ENCODE assay signal across 17 cellular contexts in genomic region chr1:32111040-32111628, GRCh38. TPM values are rescaled to one million over a fixed set of nuclear protein-coding genes. Genes with fewer than 3 reads are reported as not detected.
A peak's percentile ranks its signal among the peaks of the same experiment; 100 is the strongest.
DNase-seq lines count a peak whose midpoint lies in the region; ATAC-seq and TF ChIP-seq lines count a peak whose summit lies in the region.
"Had no signal": no experiment of that assay in that cellular context is flagged by ENCODE, and none has a peak within 500 bp of the region (broad histone marks: within the 10 kb centered on the region; RNA-seq: fewer than 3 reads in every experiment).

No MANE protein-coding gene starts in this region.

- in situ Hi-C loops in GM13977 (cut with MboI; ENCODE audit: low pct_unique_long_range_greater_than_20kb, low sequenced_read_pairs, unreplicated experiment) = no loop called here
- in situ Hi-C loops in transverse colon (cut with MboI; ENCODE audit: low pct_ligation_motif_present in 1 of 4, low pct_unique_long_range_greater_than_20kb in 1 of 4, low sequenced_read_pairs in 3 of 4) = no loop called here

- H3K27ac Mint-ChIP-seq in activated CD4-positive, alpha-beta T cell treated with anti-CD3 and anti-CD28 coated beads, Interleukin-2, amount 10 ng/mL, durations not matched to agents 7 days and 5 days = peak overlapping the region; percentile 26
- peak overlapping the region; percentile 41 for H3K27ac Mint-ChIP-seq in activated naive CD8-positive, alpha-beta T cell treated with anti-CD3 and anti-CD28 coated beads, Interleukin-2, amount 50 U/mL, for 24 hours
- H3K27ac Mint-ChIP-seq in nephron = peak overlapping the region in 2 of 3 experiments; percentile 34 to 70
- H3K27ac Mint-ChIP-seq in HFFc6 = no peak overlapping the region

- H3K4me3 ChIP-seq in transverse colon = no peak overlapping the region
- H3K4me3 ChIP-seq: A549 had no signal

- peaks cover 53% of the 10 kb centered on the region for H3K4me1 Mint-ChIP-seq in activated CD4-positive, alpha-beta T cell treated with anti-CD3 and anti-CD28 coated beads, Interleukin-2, amount 10 ng/mL, durations not matched to agents 7 days and 5 days
- H3K4me1 Mint-ChIP-seq in activated naive CD8-positive, alpha-beta T cell treated with anti-CD3 and anti-CD28 coated beads, Interleukin-2, amount 50 U/mL, for 24 hours = peaks cover 67% of the 10 kb centered on the region
- H3K4me1 Mint-ChIP-seq in nephron (peaks cover 27% of the 10 kb centered on the region), HFFc6 (ENCODE audit: low read depth) (peaks cover 39% of the 10 kb centered on the region)

- H3K4me1 ChIP-seq in transverse colon = peaks cover 21 to 60% (median 33%) of the 10 kb centered on the region in 4 donors

- no peak for DNase-seq in activated CD4-positive, alpha-beta T cell treated with anti-CD3 and anti-CD28 coated beads, Interleukin-2, amount 10 ng/mL, durations not matched to agents 7 days and 5 days
- no peak for DNase-seq in activated CD4-positive, alpha-beta T cell treated with anti-CD3 and anti-CD28 coated beads, Interleukin-2, amount 50 U/mL, for 4 hours
- peak; percentile 22 for DNase-seq in GM13977 (ENCODE audit: low spot score)
- DNase-seq in activated naive CD8-positive, alpha-beta T cell treated with anti-CD3 and anti-CD28 coated beads, Interleukin-2, amount 50 U/mL, for 24 hours = no peak
- DNase-seq in transverse colon = no peak
- no peak for DNase-seq in HFFc6
- DNase-seq in anterior cingulate cortex (lab: John Stamatoyannopoulos, UW) = no peak
- DNase-seq: activated CD4-positive, CD25-positive, alpha-beta regulatory T cell; COR-L47; GDM1; left ventricle myocardium superior; NCI-H187; NCI-H510A treated with DMSO at 0.1 percent for 48 hours; stimulated activated CD4-positive, alpha-beta T cell treated with anti-CD3 and anti-CD28 coated beads, Interleukin-15, amount 100 ng/mL, for 24 hours had no signal

- no peak for TF ChIP-seq POLR2A in transverse colon (IDR thresholded peaks at IDR 0.05)

- no peak for ATAC-seq in activated naive CD8-positive, alpha-beta T cell treated with anti-CD3 and anti-CD28 coated beads, Interleukin-2, amount 50 U/mL, for 24 hours
- ATAC-seq: A549, Panc1 had no signal

- no peaks in the 10 kb centered on the region for H3K27me3 ChIP-seq in transverse colon

- no peaks in the 10 kb centered on the region for H3K36me3 ChIP-seq in transverse colon

- CTCF ChIA-PET in activated CD4-positive, alpha-beta T cell treated with anti-CD3 and anti-CD28 coated beads, Interleukin-2, amount 10 ng/mL, durations not matched to agents 7 days and 5 days (lab: Charles Lee) = interaction anchor here (0.5 to 1.4 kb wide), 5 partner anchors 8 to 63 kb away, joined by 3 to 4 read pairs (median 3); no protein-coding TSS in a partner anchor

- H3K4me3 Mint-ChIP-seq in activated CD4-positive, alpha-beta T cell treated with anti-CD3 and anti-CD28 coated beads, Interleukin-2, amount 10 ng/mL, durations not matched to agents 7 days and 5 days = peak overlapping the region; percentile 1
- peak overlapping the region; percentile 10 for H3K4me3 Mint-ChIP-seq in activated naive CD8-positive, alpha-beta T cell treated with anti-CD3 and anti-CD28 coated beads, Interleukin-2, amount 50 U/mL, for 24 hours
- peak overlapping the region; percentile 55 to 99 (median 60) for H3K4me3 Mint-ChIP-seq in nephron
- H3K4me3 Mint-ChIP-seq in HFFc6 = no peak overlapping the region

- no peak overlapping the region for H3K27ac ChIP-seq in transverse colon
- H3K27ac ChIP-seq: A549 had no signal

- intact Hi-C loops in transverse colon (cut with DNase I; ENCODE audit: low total_unique reads) = no loop called here

- H3K27me3 Mint-ChIP-seq in activated CD4-positive, alpha-beta T cell treated with anti-CD3 and anti-CD28 coated beads, Interleukin-2, amount 10 ng/mL, durations not matched to agents 7 days and 5 days = no peaks in the 10 kb centered on the region
- no peaks in the 10 kb centered on the region for H3K27me3 Mint-ChIP-seq in activated naive CD8-positive, alpha-beta T cell treated with anti-CD3 and anti-CD28 coated beads, Interleukin-2, amount 50 U/mL, for 24 hours
- H3K27me3 Mint-ChIP-seq in nephron (ENCODE audit: low read depth) (no peaks in the 10 kb centered on the region), HFFc6 (ENCODE audit: insufficient read depth) (peaks cover 1% of the 10 kb centered on the region)

- POLR2A ChIA-PET in activated CD4-positive, alpha-beta T cell treated with anti-CD3 and anti-CD28 coated beads, Interleukin-2, amount 10 ng/mL, durations not matched to agents 7 days and 5 days (lab: Charles Lee) = interaction anchor here (0.5 to 0.7 kb wide), 3 partner anchors 38 to 286 kb away, joined by 3 read pairs; partner anchors contain the start of gene TMEM39B

- H3K9me3 ChIP-seq in transverse colon = no peaks in the 10 kb centered on the region
- H3K9me3 ChIP-seq: A549 had no signal

- 69 to 89% methylated on average over 2 of the region's 2 CpGs for WGBS in transverse colon (ENCODE audit: low coverage in 1 of 2), 2 donors

- H3K36me3 Mint-ChIP-seq in activated CD4-positive, alpha-beta T cell treated with anti-CD3 and anti-CD28 coated beads, Interleukin-2, amount 10 ng/mL, durations not matched to agents 7 days and 5 days (ENCODE audit: low read depth) = peaks cover 12% of the 10 kb centered on the region
- H3K36me3 Mint-ChIP-seq in activated naive CD8-positive, alpha-beta T cell treated with anti-CD3 and anti-CD28 coated beads, Interleukin-2, amount 50 U/mL, for 24 hours (ENCODE audit: low read depth) = peaks cover 21% of the 10 kb centered on the region
- peaks cover 11% of the 10 kb centered on the region for H3K36me3 Mint-ChIP-seq in nephron (ENCODE audit: low read depth)
- H3K36me3 Mint-ChIP-seq in HFFc6 (ENCODE audit: low read depth) = peaks cover 16% of the 10 kb centered on the region

- no peaks in the 10 kb centered on the region for H3K9me3 Mint-ChIP-seq in activated CD4-positive, alpha-beta T cell treated with anti-CD3 and anti-CD28 coated beads, Interleukin-2, amount 10 ng/mL, durations not matched to agents 7 days and 5 days
- H3K9me3 Mint-ChIP-seq in activated naive CD8-positive, alpha-beta T cell treated with anti-CD3 and anti-CD28 coated beads, Interleukin-2, amount 50 U/mL, for 24 hours = no peaks in the 10 kb centered on the region
- no peaks in the 10 kb centered on the region for H3K9me3 Mint-ChIP-seq in nephron
- no peaks in the 10 kb centered on the region for H3K9me3 Mint-ChIP-seq in HFFc6

- TF ChIP-seq EP300 in transverse colon (IDR thresholded peaks at IDR 0.05; ENCODE audit: low read depth) = no peak

- TF ChIP-seq CTCF in GM13977 (IDR thresholded peaks at IDR 0.05; ENCODE audit: extremely low read depth, insufficient read depth, missing control alignments) (no peak), nephron (IDR thresholded peaks at IDR 0.05; ENCODE audit: unreplicated experiment in 3 of 3) (no peak), transverse colon (IDR thresholded peaks at IDR 0.05) (no peak), HFFc6 (IDR thresholded peaks at IDR 0.05) (no peak)

RNA-seq across cellular contexts. Expression of gene KPNA6, which starts 3.3 kb away (rescaled TPM):
- total RNA-seq in activated CD4-positive, alpha-beta T cell treated with anti-CD3 and anti-CD28 coated beads, Interleukin-2, amount 10 ng/mL, durations not matched to agents 7 days and 5 days = 10 to 100 TPM; 64.8 to 64.9 TPM
- total RNA-seq in transverse colon = 10 to 100 TPM; 20.5 to 30.5 (median 25.4) TPM
- 100 to 1,000 TPM; 116 to 132 (median 122) TPM for total RNA-seq in HFFc6 (2021; fragmentation: NEBNext Ultra II Directional; extraction: Animal tissue kit (Norgen Biotek cat#: 25700))

RNA-seq across cellular contexts. Expression of gene TMEM39B, which starts 38.4 kb away (rescaled TPM):
- 10 to 100 TPM; 30.4 to 36.3 TPM for total RNA-seq in activated CD4-positive, alpha-beta T cell treated with anti-CD3 and anti-CD28 coated beads, Interleukin-2, amount 10 ng/mL, durations not matched to agents 7 days and 5 days
- total RNA-seq in transverse colon = 10 to 100 TPM in 1 of 4 donors, 1 to 10 TPM in 3; 2.6 to 35.8 (median 3.5) TPM
- total RNA-seq in HFFc6 (2021; fragmentation: NEBNext Ultra II Directional; extraction: Animal tissue kit (Norgen Biotek cat#: 25700)) = 10 to 100 TPM; 17.6 to 23.2 (median 20.8) TPM
